9 cellular contexts compared by ENCODE assay signal in the genomic region with DNA sequence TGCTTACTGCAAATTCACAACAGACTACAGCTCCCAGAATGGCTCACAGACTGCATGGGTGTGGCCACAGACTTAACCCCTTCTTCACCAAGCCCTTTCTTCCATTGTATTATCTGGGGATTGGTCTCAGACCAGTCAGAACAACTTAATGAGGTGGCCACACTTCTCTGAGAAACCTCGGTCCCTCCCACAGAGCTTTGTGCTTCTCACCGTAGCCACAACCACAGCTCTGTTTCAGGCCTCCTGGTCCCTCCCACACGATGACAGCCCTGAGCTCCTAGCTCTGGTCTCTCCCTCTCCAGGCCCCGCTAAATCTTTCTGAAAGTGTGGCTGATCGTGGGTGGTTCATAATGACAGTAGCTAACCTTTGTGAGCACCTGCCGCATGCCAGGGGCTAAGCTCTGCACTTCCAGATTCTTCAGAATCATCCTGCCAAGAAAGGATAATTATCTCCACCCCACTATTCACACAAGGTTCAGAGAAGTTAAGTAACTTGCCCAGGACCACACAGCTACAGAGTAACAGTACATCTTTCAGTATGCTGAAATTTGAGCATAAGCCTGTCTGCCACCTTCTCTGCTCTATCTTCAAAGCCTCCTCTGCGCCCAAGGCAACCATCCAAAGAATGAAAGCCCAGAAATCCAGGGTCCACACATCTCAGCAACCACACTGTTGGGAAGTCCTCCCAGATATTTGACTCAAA. TPM values are rescaled to one million over a fixed set of nuclear protein-coding genes. Genes with fewer than 3 reads are reported as not detected.
A peak's percentile ranks its signal among the peaks of the same experiment; 100 is the strongest.
DNase-seq lines count a peak whose midpoint lies in the region; ATAC-seq and TF ChIP-seq lines count a peak whose summit lies in the region.
"Had no signal": no experiment of that assay in that cellular context is flagged by ENCODE, and none has a peak within 500 bp of the region (broad histone marks: within the 10 kb centered on the region; RNA-seq: fewer than 3 reads in every experiment).

No MANE protein-coding gene starts in this region.

- peaks cover 7% of the 10 kb centered on the region for H3K36me3 Mint-ChIP-seq in brain

- peak; percentile 93 for DNase-seq in GM12865 (ENCODE audit: low read depth)
- DNase-seq in transverse colon, result no peak
- no peak for DNase-seq in thyroid gland
- no peak for DNase-seq in ascending aorta (ENCODE audit: low spot score in 2 of 2)
- DNase-seq in activated gamma-delta T cell (lab: John Stamatoyannopoulos, UW), result no peak

- 61% methylated on average over 7 of the region's 7 CpGs; no CpG with 5 or more reads in 1 of the 2 donors for WGBS in transverse colon (ENCODE audit: low coverage in 1 of 2), 2 donors
- 61 to 62% methylated on average over 7 of the region's 7 CpGs for WGBS in thyroid gland, 2 donors

- H3K4me1 Mint-ChIP-seq in brain, result peaks cover 47% of the 10 kb centered on the region

- H3K27ac Mint-ChIP-seq in brain, result peak overlapping the region in 4 of 5 experiments; percentile 69 to 94 (median 74)
- H3K27ac Mint-ChIP-seq: dendritic cell treated with granulocyte-macrophage colony-stimulating factor and Interleukin-4, amounts not matched to agents 40 ng/mL and 50 ng/mL, for 4 days had no signal

- in situ Hi-C loops in transverse colon (cut with MboI; ENCODE audit: low pct_ligation_motif_present in 1 of 4, low pct_unique_long_range_greater_than_20kb in 1 of 4, low sequenced_read_pairs in 3 of 4), result loop anchor here in 3 of 4 donors (25.0 kb wide), 2 partner anchors 181 to 206 kb away; no protein-coding TSS in a partner anchor

- H3K27me3 Mint-ChIP-seq in brain, result peaks cover 6% of the 10 kb centered on the region

- H3K27me3 ChIP-seq in transverse colon (peaks cover 60% of the 10 kb centered on the region), thyroid gland (no peaks in the 10 kb centered on the region), ascending aorta (peaks cover 4% of the 10 kb centered on the region)

- ATAC-seq in GM19468 (IDR thresholded peaks at IDR 0.05; ENCODE audit: extremely low read depth, unreplicated experiment) (peak; percentile 63), HG03442 (IDR thresholded peaks at IDR 0.05; ENCODE audit: unreplicated experiment) (peak; percentile 86)

- TF ChIP-seq POLR2A in transverse colon (IDR thresholded peaks at IDR 0.05) (no peak), thyroid gland (IDR thresholded peaks at IDR 0.05) (no peak)

- intact Hi-C loops in transverse colon (cut with DNase I; ENCODE audit: low total_unique reads), result no loop called here
- intact Hi-C loops in thyroid gland (cut with DNase I), result no loop called here
- intact Hi-C loops in ascending aorta (cut with DNase I), result no loop called here

- TF ChIP-seq CTCF in GM12865 (IDR thresholded peaks at IDR 0.05; ENCODE audit: insufficient read depth, low read depth, low read length, missing control alignments) (no peak), brain (conservative IDR thresholded peaks at IDR 0.05) (no peak), transverse colon (IDR thresholded peaks at IDR 0.05) (no peak), thyroid gland (IDR thresholded peaks at IDR 0.05) (no peak), ascending aorta (IDR thresholded peaks at IDR 0.05) (no peak)

- H3K4me3 Mint-ChIP-seq in brain, result peak overlapping the region in 4 of 5 experiments; percentile 33 to 82 (median 56)
- H3K4me3 Mint-ChIP-seq: dendritic cell treated with granulocyte-macrophage colony-stimulating factor and Interleukin-4, amounts not matched to agents 40 ng/mL and 50 ng/mL, for 4 days had no signal

- H3K4me3 ChIP-seq in GM12865 (ENCODE audit: low read depth, low read length), result no peak overlapping the region
- no peak overlapping the region for H3K4me3 ChIP-seq in transverse colon
- no peak overlapping the region for H3K4me3 ChIP-seq in thyroid gland (replicated peaks in 1 of 3)
- no peak overlapping the region for H3K4me3 ChIP-seq in ascending aorta

- no peak for TF ChIP-seq EP300 in transverse colon (IDR thresholded peaks at IDR 0.05; ENCODE audit: low read depth)

- peaks cover 0 to 7% (median 0%) of the 10 kb centered on the region in 5 experiments for H3K9me3 Mint-ChIP-seq in brain

- H3K9me3 ChIP-seq in transverse colon (peaks cover 5 to 6% of the 10 kb centered on the region in 2 donors), thyroid gland (no peaks in the 10 kb centered on the region), ascending aorta (no peaks in the 10 kb centered on the region)

- H3K4me1 ChIP-seq in transverse colon (no peaks in the 10 kb centered on the region), thyroid gland (no peaks in the 10 kb centered on the region), ascending aorta (no peaks in the 10 kb centered on the region)

- H3K36me3 ChIP-seq in transverse colon (no peaks in the 10 kb centered on the region), thyroid gland (no peaks in the 10 kb centered on the region), ascending aorta (no peaks in the 10 kb centered on the region)

- H3K27ac ChIP-seq in transverse colon (no peak overlapping the region), thyroid gland (no peak overlapping the region), ascending aorta (no peak overlapping the region)

RNA-seq across cellular contexts. Expression of gene PDE2A, which starts 5.4 kb away (rescaled TPM):
- polyA plus RNA-seq in brain (ENCODE audit: insufficient read depth, low read depth, low replicate concordance), result 26.1 TPM
- total RNA-seq in transverse colon (10 to 100 TPM in 3 of 4 donors, 1 to 10 TPM in 1; 6.6 to 41.9 (median 17.1) TPM), thyroid gland (10 to 100 TPM; 40.2 to 69.6 (median 50.4) TPM), ascending aorta (403 TPM)
